1 cellular context compared by ENCODE assay signal in the genomic region with DNA sequence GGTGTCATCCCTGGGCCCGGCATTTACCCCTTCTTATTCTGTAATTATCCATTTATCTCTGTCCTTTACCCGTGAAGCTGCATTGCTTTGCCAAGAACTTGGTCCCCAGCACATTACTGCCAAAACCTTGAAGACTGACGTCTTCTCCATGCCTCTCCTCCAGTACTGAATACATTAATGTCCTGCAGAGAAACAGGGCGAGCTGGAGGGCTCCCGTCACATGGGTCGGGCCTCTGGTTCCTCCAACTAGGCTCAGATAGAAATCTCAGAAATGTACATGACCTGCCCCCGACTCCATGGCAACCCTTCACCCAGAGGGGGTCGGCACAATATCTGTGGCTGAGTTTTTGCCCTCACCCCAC.
TF ChIP-seq lines count a peak whose summit lies in the region.

No MANE protein-coding gene starts in this region.

TF ChIP-seq in HEK293, 187 proteins besides CTCF, POLR2A, EP300 and RAD21 (continued from another document):
- TF ChIP-seq, protein P1, sequence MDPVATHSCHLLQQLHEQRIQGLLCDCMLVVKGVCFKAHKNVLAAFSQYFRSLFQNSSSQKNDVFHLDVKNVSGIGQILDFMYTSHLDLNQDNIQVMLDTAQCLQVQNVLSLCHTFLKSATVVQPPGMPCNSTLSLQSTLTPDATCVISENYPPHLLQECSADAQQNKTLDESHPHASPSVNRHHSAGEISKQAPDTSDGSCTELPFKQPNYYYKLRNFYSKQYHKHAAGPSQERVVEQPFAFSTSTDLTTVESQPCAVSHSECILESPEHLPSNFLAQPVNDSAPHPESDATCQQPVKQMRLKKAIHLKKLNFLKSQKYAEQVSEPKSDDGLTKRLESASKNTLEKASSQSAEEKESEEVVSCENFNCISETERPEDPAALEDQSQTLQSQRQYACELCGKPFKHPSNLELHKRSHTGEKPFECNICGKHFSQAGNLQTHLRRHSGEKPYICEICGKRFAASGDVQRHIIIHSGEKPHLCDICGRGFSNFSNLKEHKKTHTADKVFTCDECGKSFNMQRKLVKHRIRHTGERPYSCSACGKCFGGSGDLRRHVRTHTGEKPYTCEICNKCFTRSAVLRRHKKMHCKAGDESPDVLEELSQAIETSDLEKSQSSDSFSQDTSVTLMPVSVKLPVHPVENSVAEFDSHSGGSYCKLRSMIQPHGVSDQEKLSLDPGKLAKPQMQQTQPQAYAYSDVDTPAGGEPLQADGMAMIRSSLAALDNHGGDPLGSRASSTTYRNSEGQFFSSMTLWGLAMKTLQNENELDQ (tag by site-specific recombination; IDR thresholded peaks at IDR 0.05; ENCODE audit: low read depth): no peak
- TF ChIP-seq, protein P2, sequence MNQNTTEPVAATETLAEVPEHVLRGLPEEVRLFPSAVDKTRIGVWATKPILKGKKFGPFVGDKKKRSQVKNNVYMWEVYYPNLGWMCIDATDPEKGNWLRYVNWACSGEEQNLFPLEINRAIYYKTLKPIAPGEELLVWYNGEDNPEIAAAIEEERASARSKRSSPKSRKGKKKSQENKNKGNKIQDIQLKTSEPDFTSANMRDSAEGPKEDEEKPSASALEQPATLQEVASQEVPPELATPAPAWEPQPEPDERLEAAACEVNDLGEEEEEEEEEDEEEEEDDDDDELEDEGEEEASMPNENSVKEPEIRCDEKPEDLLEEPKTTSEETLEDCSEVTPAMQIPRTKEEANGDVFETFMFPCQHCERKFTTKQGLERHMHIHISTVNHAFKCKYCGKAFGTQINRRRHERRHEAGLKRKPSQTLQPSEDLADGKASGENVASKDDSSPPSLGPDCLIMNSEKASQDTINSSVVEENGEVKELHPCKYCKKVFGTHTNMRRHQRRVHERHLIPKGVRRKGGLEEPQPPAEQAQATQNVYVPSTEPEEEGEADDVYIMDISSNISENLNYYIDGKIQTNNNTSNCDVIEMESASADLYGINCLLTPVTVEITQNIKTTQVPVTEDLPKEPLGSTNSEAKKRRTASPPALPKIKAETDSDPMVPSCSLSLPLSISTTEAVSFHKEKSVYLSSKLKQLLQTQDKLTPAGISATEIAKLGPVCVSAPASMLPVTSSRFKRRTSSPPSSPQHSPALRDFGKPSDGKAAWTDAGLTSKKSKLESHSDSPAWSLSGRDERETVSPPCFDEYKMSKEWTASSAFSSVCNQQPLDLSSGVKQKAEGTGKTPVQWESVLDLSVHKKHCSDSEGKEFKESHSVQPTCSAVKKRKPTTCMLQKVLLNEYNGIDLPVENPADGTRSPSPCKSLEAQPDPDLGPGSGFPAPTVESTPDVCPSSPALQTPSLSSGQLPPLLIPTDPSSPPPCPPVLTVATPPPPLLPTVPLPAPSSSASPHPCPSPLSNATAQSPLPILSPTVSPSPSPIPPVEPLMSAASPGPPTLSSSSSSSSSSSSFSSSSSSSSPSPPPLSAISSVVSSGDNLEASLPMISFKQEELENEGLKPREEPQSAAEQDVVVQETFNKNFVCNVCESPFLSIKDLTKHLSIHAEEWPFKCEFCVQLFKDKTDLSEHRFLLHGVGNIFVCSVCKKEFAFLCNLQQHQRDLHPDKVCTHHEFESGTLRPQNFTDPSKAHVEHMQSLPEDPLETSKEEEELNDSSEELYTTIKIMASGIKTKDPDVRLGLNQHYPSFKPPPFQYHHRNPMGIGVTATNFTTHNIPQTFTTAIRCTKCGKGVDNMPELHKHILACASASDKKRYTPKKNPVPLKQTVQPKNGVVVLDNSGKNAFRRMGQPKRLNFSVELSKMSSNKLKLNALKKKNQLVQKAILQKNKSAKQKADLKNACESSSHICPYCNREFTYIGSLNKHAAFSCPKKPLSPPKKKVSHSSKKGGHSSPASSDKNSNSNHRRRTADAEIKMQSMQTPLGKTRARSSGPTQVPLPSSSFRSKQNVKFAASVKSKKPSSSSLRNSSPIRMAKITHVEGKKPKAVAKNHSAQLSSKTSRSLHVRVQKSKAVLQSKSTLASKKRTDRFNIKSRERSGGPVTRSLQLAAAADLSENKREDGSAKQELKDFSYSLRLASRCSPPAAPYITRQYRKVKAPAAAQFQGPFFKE (tag by site-specific recombination; IDR thresholded peaks at IDR 0.05; ENCODE audit: borderline replicate concordance): no peak
- TF ChIP-seq WT1 (tag by site-specific recombination; IDR thresholded peaks at IDR 0.05) (no peak), ZNF561 (tag by site-specific recombination; IDR thresholded peaks at IDR 0.05; ENCODE audit: borderline replicate concordance) (no peak), ZNF133 (tag by site-specific recombination; IDR thresholded peaks at IDR 0.05) (no peak), BCL11A (tag by site-specific recombination; IDR thresholded peaks at IDR 0.05; ENCODE audit: low read depth) (no peak), ZSCAN30 (tag by site-specific recombination; IDR thresholded peaks at IDR 0.05) (no peak), ZNF155 (tag by site-specific recombination; IDR thresholded peaks at IDR 0.05) (no peak), ZNF146 (tag by site-specific recombination; IDR thresholded peaks at IDR 0.05) (no peak)
- TF ChIP-seq, protein P3, sequence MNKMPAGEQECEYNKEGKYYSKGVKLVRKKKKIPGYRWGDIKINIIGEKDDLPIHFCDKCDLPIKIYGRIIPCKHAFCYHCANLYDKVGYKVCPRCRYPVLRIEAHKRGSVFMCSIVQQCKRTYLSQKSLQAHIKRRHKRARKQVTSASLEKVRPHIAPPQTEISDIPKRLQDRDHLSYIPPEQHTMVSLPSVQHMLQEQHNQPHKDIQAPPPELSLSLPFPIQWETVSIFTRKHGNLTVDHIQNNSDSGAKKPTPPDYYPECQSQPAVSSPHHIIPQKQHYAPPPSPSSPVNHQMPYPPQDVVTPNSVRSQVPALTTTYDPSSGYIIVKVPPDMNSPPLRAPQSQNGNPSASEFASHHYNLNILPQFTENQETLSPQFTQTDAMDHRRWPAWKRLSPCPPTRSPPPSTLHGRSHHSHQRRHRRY (tag by site-specific recombination; IDR thresholded peaks at IDR 0.05): no peak
- TF ChIP-seq, protein P4, sequence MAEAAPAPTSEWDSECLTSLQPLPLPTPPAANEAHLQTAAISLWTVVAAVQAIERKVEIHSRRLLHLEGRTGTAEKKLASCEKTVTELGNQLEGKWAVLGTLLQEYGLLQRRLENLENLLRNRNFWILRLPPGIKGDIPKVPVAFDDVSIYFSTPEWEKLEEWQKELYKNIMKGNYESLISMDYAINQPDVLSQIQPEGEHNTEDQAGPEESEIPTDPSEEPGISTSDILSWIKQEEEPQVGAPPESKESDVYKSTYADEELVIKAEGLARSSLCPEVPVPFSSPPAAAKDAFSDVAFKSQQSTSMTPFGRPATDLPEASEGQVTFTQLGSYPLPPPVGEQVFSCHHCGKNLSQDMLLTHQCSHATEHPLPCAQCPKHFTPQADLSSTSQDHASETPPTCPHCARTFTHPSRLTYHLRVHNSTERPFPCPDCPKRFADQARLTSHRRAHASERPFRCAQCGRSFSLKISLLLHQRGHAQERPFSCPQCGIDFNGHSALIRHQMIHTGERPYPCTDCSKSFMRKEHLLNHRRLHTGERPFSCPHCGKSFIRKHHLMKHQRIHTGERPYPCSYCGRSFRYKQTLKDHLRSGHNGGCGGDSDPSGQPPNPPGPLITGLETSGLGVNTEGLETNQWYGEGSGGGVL (tag by site-specific recombination; IDR thresholded peaks at IDR 0.05): no peak
